Comparison of ENCODE assay signal across 11 cellular contexts in genomic region chr12:124734224-124734788, GRCh38.
DNase-seq lines count a peak whose midpoint lies in the region; ATAC-seq and TF ChIP-seq lines count a peak whose summit lies in the region.
"Had no signal": no experiment of that assay in that cellular context is flagged by ENCODE, and none has a peak within 500 bp of the region (broad histone marks: within the 10 kb centered on the region; RNA-seq: fewer than 3 reads in every experiment).

No MANE protein-coding gene starts in this region.

- in situ Hi-C loops in gastrocnemius medialis (cut with MboI; ENCODE audit: low sequenced_read_pairs in 4 of 4), result no loop called here

- peak in 1 of 2 donors; percentile 34 for TF ChIP-seq POLR2A in gastrocnemius medialis (IDR thresholded peaks at IDR 0.05)

- DNase-seq in RKO (ENCODE audit: low spot score) (peak; percentile 32), cardiac muscle cell (ENCODE audit: low read depth in 1 of 2, low spot score in 1 of 2) (peak in 1 of 2 donors; percentile 74), gastrocnemius medialis (peak; percentile 49 to 53), HuH-7.5 (ENCODE audit: low spot score) (no peak), AG20443 (ENCODE audit: low spot score) (no peak), KG1 (lab: John Stamatoyannopoulos, UW) (no peak), LoVo (ENCODE audit: low spot score) (no peak)
- DNase-seq: activated naive CD8-positive, alpha-beta T cell treated with anti-CD3 and anti-CD28 coated beads, Interleukin-2, amount 10 ng/mL, durations not matched to agents 7 days and 5 days; stimulated activated CD4-positive, alpha-beta T cell treated with anti-CD3 and anti-CD28 coated beads, Interleukin-1b, Interleukin-23, amount 100 ng/mL, for 48 hours had no signal

- intact Hi-C loops in gastrocnemius medialis (cut with DNase I; ENCODE audit: low total_unique reads), result no loop called here

- peak overlapping the region; percentile 36; the same call in 1 of the 2 replicates for H3K27ac ChIP-seq in HUES64 (ENCODE audit: low read depth, low read length)
- peak overlapping the region; percentile 73 for H3K27ac ChIP-seq in cardiac muscle cell
- H3K27ac ChIP-seq in gastrocnemius medialis, result peak overlapping the region; percentile 44 to 47 (median 46)
- H3K27ac ChIP-seq: SK-N-MC had no signal

- H3K4me1 ChIP-seq in HUES64 (ENCODE audit: insufficient read depth, low read length) (no peaks in the 10 kb centered on the region; the same call in 1 of the 2 replicates), cardiac muscle cell (ENCODE audit: low read depth) (peaks cover 7% of the 10 kb centered on the region), gastrocnemius medialis (peaks cover 6 to 8% of the 10 kb centered on the region in 2 donors)

- WGBS in HUES64, result 36% methylated on average over 22 of the region's 22 CpGs

- H3K4me3 ChIP-seq in HUES64 (ENCODE audit: low read length) (no peak overlapping the region), cardiac muscle cell (no peak overlapping the region), gastrocnemius medialis (no peak overlapping the region)
- H3K4me3 ChIP-seq: SK-N-MC had no signal

- no peak overlapping the region for H3K9ac ChIP-seq in HUES64 (ENCODE audit: low read depth, low read length)

- TF ChIP-seq CTCF in cardiac muscle cell (IDR thresholded peaks at IDR 0.05; ENCODE audit: low read depth, low read length) (no peak), gastrocnemius medialis (IDR thresholded peaks at IDR 0.05 in 4 of 5, conservative IDR thresholded peaks at IDR 0.05 in 1 of 5) (no peak)

- H3K9me3 ChIP-seq in HUES64 (ENCODE audit: insufficient read depth, low read depth, low read length), result no peaks in the 10 kb centered on the region
- no peaks in the 10 kb centered on the region for H3K9me3 ChIP-seq in cardiac muscle cell (ENCODE audit: low read depth)
- H3K9me3 ChIP-seq in gastrocnemius medialis, result no peaks in the 10 kb centered on the region

- H3K36me3 ChIP-seq in HUES64 (ENCODE audit: insufficient read depth, low read length) (no peaks in the 10 kb centered on the region), cardiac muscle cell (no peaks in the 10 kb centered on the region), gastrocnemius medialis (no peaks in the 10 kb centered on the region)

- ATAC-seq in gastrocnemius medialis, result peak; percentile 58 to 63

- H3K27me3 ChIP-seq in HUES64 (ENCODE audit: insufficient read depth, low read length) (no peaks in the 10 kb centered on the region), cardiac muscle cell (no peaks in the 10 kb centered on the region), gastrocnemius medialis (no peaks in the 10 kb centered on the region)

Comparison
In these comparisons a context has a peak if more than half of its experiments do, and no peak if none do; other contexts are left out.
1. DNase-seq: peak in RKO (single experiment) and gastrocnemius medialis (2 of 2); none in HuH-7.5 (single experiment), AG20443 (single experiment), KG1 (single experiment) and LoVo (single experiment).
2. Peak in every context shown above with its lines, with median percentiles within 50 percentile points of each other: H3K27ac ChIP-seq.